13 cellular contexts compared by ENCODE assay signal in genomic region chr12:42140901-42141300, GRCh38. TPM values are rescaled to one million over a fixed set of nuclear protein-coding genes. Genes with fewer than 3 reads are reported as not detected.
DNase-seq lines count a peak whose midpoint lies in the region; TF ChIP-seq lines count a peak whose summit lies in the region.
"Had no signal": no experiment of that assay in that cellular context is flagged by ENCODE, and none has a peak within 500 bp of the region (broad histone marks: within the 10 kb centered on the region; RNA-seq: fewer than 3 reads in every experiment).

No MANE protein-coding gene starts in this region.

- H3K4me3 ChIP-seq in osteoblast (ENCODE audit: insufficient read depth, low read length) (no peak overlapping the region), prostate gland (no peak overlapping the region)
- H3K4me3 ChIP-seq: pancreas had no signal

- 51% methylated on average over 3 of the region's 3 CpGs for WGBS in prostate gland

- DNase-seq in EL (peak; percentile 74), NCI-H226 (peak; percentile 38), fibroblast of gingiva (ENCODE audit: low read depth) (peak; percentile 27), osteoblast (ENCODE audit: insufficient read length, low spot score, missing footprints) (peak; percentile 87), cortex of kidney (lab: John Stamatoyannopoulos, UW) (no peak), prostate gland (ENCODE audit: low spot score) (no peak), SKM-1 (lab: John Stamatoyannopoulos, UW; ENCODE audit: unreplicated experiment) (no peak)
- DNase-seq: amygdala; DND-41; NCI-H524; pancreas; stimulated activated CD4-positive, alpha-beta T cell treated with anti-CD3 and anti-CD28 coated beads, Interleukin-4, amount 100 ng/mL, for 1 hour; T-helper 1 cell had no signal

- H3K27me3 ChIP-seq in osteoblast (ENCODE audit: insufficient read depth, low read length) (no peaks in the 10 kb centered on the region), prostate gland (replicated peaks; ENCODE audit: insufficient read depth) (no peaks in the 10 kb centered on the region)
- H3K27me3 ChIP-seq: pancreas had no signal

- peaks cover 80% of the 10 kb centered on the region for H3K79me2 ChIP-seq in osteoblast (ENCODE audit: insufficient read depth, low read length)

- intact Hi-C loops in prostate gland (cut with DNase I): loop anchor here (5.0 kb wide), 2 partner anchors 96 to 186 kb away; partner anchors contain the start of genes PPHLN1, YAF2 and ZCRB1

- TF ChIP-seq POLR2A in prostate gland (IDR thresholded peaks at IDR 0.05): no peak

- TF ChIP-seq CTCF in osteoblast (IDR thresholded peaks at IDR 0.05; ENCODE audit: extremely low read depth, low read depth, low read length) (no peak), prostate gland (IDR thresholded peaks at IDR 0.05) (no peak)

- H3K36me3 ChIP-seq in osteoblast (ENCODE audit: insufficient read depth, low read length): no peaks in the 10 kb centered on the region
- no peaks in the 10 kb centered on the region for H3K36me3 ChIP-seq in prostate gland
- H3K36me3 ChIP-seq: pancreas had no signal

- H3K9me3 ChIP-seq in osteoblast (ENCODE audit: low read depth, low read length): no peaks in the 10 kb centered on the region
- H3K9me3 ChIP-seq in prostate gland: no peaks in the 10 kb centered on the region
- H3K9me3 ChIP-seq: pancreas had no signal

- peak overlapping the region; percentile 26 for H3K4me2 ChIP-seq in osteoblast (ENCODE audit: insufficient read depth, low read length)

- H3K4me1 ChIP-seq in osteoblast (ENCODE audit: insufficient read depth, low read length): peaks cover 16% of the 10 kb centered on the region
- no peaks in the 10 kb centered on the region for H3K4me1 ChIP-seq in prostate gland (replicated peaks)

- H4K20me1 ChIP-seq in osteoblast (ENCODE audit: insufficient read depth, low read length): peaks cover 9% of the 10 kb centered on the region

- no peak overlapping the region for H2AFZ ChIP-seq in osteoblast (ENCODE audit: low read length)

- H3K27ac ChIP-seq in osteoblast (ENCODE audit: low read depth, low read length) (no peak overlapping the region), prostate gland (no peak overlapping the region)
- H3K27ac ChIP-seq: pancreas had no signal

RNA-seq across cellular contexts. Expression of gene GXYLT1, which starts 3.8 kb away (rescaled TPM):
- total RNA-seq in osteoblast: 7.6 and 11.8 TPM in 2 replicates
- 10 to 100 TPM; 15.7 to 18.0 TPM for total RNA-seq in prostate gland

Comparison
In these comparisons a context has a peak if more than half of its experiments do, and no peak if none do; other contexts are left out.
1. DNase-seq: peak in EL (single experiment), NCI-H226 (single experiment), fibroblast of gingiva (single experiment) and osteoblast (single experiment); none in cortex of kidney (single experiment), prostate gland (single experiment) and SKM-1 (single experiment).